8 cellular contexts compared by ENCODE assay signal in genomic region chr15:77070180-77070499, GRCh38. TPM values are rescaled to one million over a fixed set of nuclear protein-coding genes. Genes with fewer than 3 reads are reported as not detected.
DNase-seq lines count a peak whose midpoint lies in the region; ATAC-seq and TF ChIP-seq lines count a peak whose summit lies in the region.

No MANE protein-coding gene starts in this region.

- no peaks in the 10 kb centered on the region for H3K27me3 ChIP-seq in Peyer's patch
- no peaks in the 10 kb centered on the region for H3K27me3 ChIP-seq in esophagus muscularis mucosa
- H3K27me3 ChIP-seq in prostate gland (replicated peaks; ENCODE audit: insufficient read depth): no peaks in the 10 kb centered on the region

- H3K9ac ChIP-seq in ES-I3 (ENCODE audit: low read depth, low read length): peak overlapping the region; percentile 77

- intact Hi-C loops in esophagus muscularis mucosa (cut with DNase I): no loop called here
- intact Hi-C loops in prostate gland (cut with DNase I): loop anchor here (5.0 kb wide), 1 partner anchor 347 kb away; no protein-coding TSS in a partner anchor

- TF ChIP-seq EP300 in esophagus muscularis mucosa (IDR thresholded peaks at IDR 0.05): no peak

- H3K4me1 ChIP-seq in ES-I3 (ENCODE audit: insufficient read depth, low read length) (peaks cover 5% of the 10 kb centered on the region; the same call in 1 of the 2 replicates), Peyer's patch (peaks cover 2 to 38% (median 12%) of the 10 kb centered on the region in 4 donors), esophagus muscularis mucosa (peaks cover 27 to 45% (median 41%) of the 10 kb centered on the region in 4 donors), prostate gland (replicated peaks) (no peaks in the 10 kb centered on the region)

- no peak for TF ChIP-seq CTCF in Peyer's patch (IDR thresholded peaks at IDR 0.05)
- TF ChIP-seq CTCF in esophagus muscularis mucosa (IDR thresholded peaks at IDR 0.05): no peak
- no peak for TF ChIP-seq CTCF in prostate gland (IDR thresholded peaks at IDR 0.05)

- no peak for TF ChIP-seq POLR2A in Peyer's patch (IDR thresholded peaks at IDR 0.05)
- TF ChIP-seq POLR2A in esophagus muscularis mucosa (IDR thresholded peaks at IDR 0.05; ENCODE audit: low read depth): no peak
- TF ChIP-seq POLR2A in prostate gland (IDR thresholded peaks at IDR 0.05): no peak

- H3K4me3 ChIP-seq in Peyer's patch (peak overlapping the region; percentile 84 to 100 (median 96)), esophagus muscularis mucosa (peak overlapping the region; percentile 71 to 92 (median 90)), prostate gland (peak overlapping the region; percentile 75 to 87)

- H3K36me3 ChIP-seq in ES-I3 (ENCODE audit: insufficient read depth, low read length): no peaks in the 10 kb centered on the region
- H3K36me3 ChIP-seq in Peyer's patch: no peaks in the 10 kb centered on the region
- no peaks in the 10 kb centered on the region for H3K36me3 ChIP-seq in esophagus muscularis mucosa
- H3K36me3 ChIP-seq in prostate gland: no peaks in the 10 kb centered on the region

- WGBS in esophagus muscularis mucosa: 1% methylated on average over 13 of the region's 18 CpGs
- under 1% methylated on average over 18 of the region's 18 CpGs for WGBS in prostate gland

- H3K9me3 ChIP-seq in ES-I3 (ENCODE audit: control insufficient read depth, insufficient read depth, low read length): no peaks in the 10 kb centered on the region
- no peaks in the 10 kb centered on the region for H3K9me3 ChIP-seq in Peyer's patch
- no peaks in the 10 kb centered on the region for H3K9me3 ChIP-seq in esophagus muscularis mucosa
- no peaks in the 10 kb centered on the region for H3K9me3 ChIP-seq in prostate gland

- ATAC-seq in GM19455 (IDR thresholded peaks at IDR 0.05; ENCODE audit: unreplicated experiment): no peak

- peak overlapping the region; percentile 88 to 97 (median 94) for H3K27ac ChIP-seq in Peyer's patch
- peak overlapping the region; percentile 87 to 95 (median 94) for H3K27ac ChIP-seq in esophagus muscularis mucosa (replicated peaks in 1 of 4)
- H3K27ac ChIP-seq in prostate gland: peak overlapping the region; percentile 75 to 80

- DNase-seq in Peyer's patch: no peak
- no peak for DNase-seq in esophagus muscularis mucosa (ENCODE audit: extremely low spot score)
- DNase-seq in prostate gland (ENCODE audit: low spot score): no peak
- no peak for DNase-seq in NCI-H187 treated with DMSO at 0.1 percent for 48 hours (lab: John Stamatoyannopoulos, UW)
- DNase-seq in dedifferentiated amniotic fluid mesenchymal stem cell (ENCODE audit: extremely low spot score): no peak
- DNase-seq in NCI-H1436 (lab: John Stamatoyannopoulos, UW): no peak

RNA-seq across cellular contexts. Expression of gene TSPAN3, which starts 0.8 kb away (rescaled TPM):
- 100 to 1,000 TPM in 3 of 4 donors, 10 to 100 TPM in 1; 92.4 to 778 (median 563) TPM for total RNA-seq in Peyer's patch
- total RNA-seq in esophagus muscularis mucosa: 100 to 1,000 TPM in 3 of 4 donors, 10 to 100 TPM in 1; 92.2 to 165 (median 131) TPM
- 100 to 1,000 TPM; 234 to 238 TPM for total RNA-seq in prostate gland
